8 cellular contexts compared by ENCODE assay signal in genomic region chr11:14500181-14500651, GRCh38. TPM values are rescaled to one million over a fixed set of nuclear protein-coding genes. Genes with fewer than 3 reads are reported as not detected.
DNase-seq lines count a peak whose midpoint lies in the region; ATAC-seq and TF ChIP-seq lines count a peak whose summit lies in the region.

No MANE protein-coding gene starts in this region.

- H3K36me3 ChIP-seq in colonic mucosa (no peaks in the 10 kb centered on the region), left lung (peaks cover 0 to 44% of the 10 kb centered on the region in 2 donors)

- H3K9ac ChIP-seq in colonic mucosa (ENCODE audit: low read depth in 2 of 2, low read length in 2 of 2), result peak overlapping the region; percentile 28 to 92

- H3K4me1 ChIP-seq in colonic mucosa, result no peaks in the 10 kb centered on the region
- peaks cover 8 to 36% of the 10 kb centered on the region in 2 donors for H3K4me1 ChIP-seq in left lung

- peak overlapping the region; percentile 87 for H3K27ac ChIP-seq in VCaP
- peak overlapping the region; percentile 75 for H3K27ac ChIP-seq in colonic mucosa
- peak overlapping the region; percentile 81 to 95 for H3K27ac ChIP-seq in left lung

- no peak for TF ChIP-seq CTCF in VCaP (conservative IDR thresholded peaks at IDR 0.05)
- TF ChIP-seq CTCF in colonic mucosa (IDR thresholded peaks at IDR 0.05), result no peak
- TF ChIP-seq CTCF in left lung (IDR thresholded peaks at IDR 0.05), result no peak

- intact Hi-C loops in colonic mucosa (cut with DNase I), result no loop called here
- intact Hi-C loops in left lung (cut with DNase I), result no loop called here

- H3K4me3 ChIP-seq in colonic mucosa (peak overlapping the region; percentile 62), left lung (peak overlapping the region; percentile 64 to 71)

- H3K27me3 ChIP-seq in colonic mucosa (no peaks in the 10 kb centered on the region), left lung (no peaks in the 10 kb centered on the region)

- ATAC-seq in HG02610 (IDR thresholded peaks at IDR 0.05; ENCODE audit: unreplicated experiment), result peak; percentile 66
- peak; percentile 82 for ATAC-seq in left lung

- peak; percentile 50 for DNase-seq in SIG-M5 treated with dmso at 0.1 percent for 504 hours (lab: John Stamatoyannopoulos, UW; ENCODE audit: unreplicated experiment)
- no peak for DNase-seq in SIG-M5 (lab: John Stamatoyannopoulos, UW)
- peak; percentile 32 for DNase-seq in MV-4-11 (lab: John Stamatoyannopoulos, UW)
- peak; percentile 74 for DNase-seq in colonic mucosa
- DNase-seq in left lung, result peak; percentile 53 to 57
- peak; percentile 18 for DNase-seq in stimulated activated CD8-positive, alpha-beta memory T cell treated with anti-CD3 and anti-CD28 coated beads, Interleukin-15, amount 100 ng/mL, for 1 hour (ENCODE audit: low read depth)

- H3K9me3 ChIP-seq in colonic mucosa, result no peaks in the 10 kb centered on the region
- H3K9me3 ChIP-seq in left lung, result no peaks in the 10 kb centered on the region

RNA-seq across cellular contexts. Expression of gene COPB1, which starts 0.6 kb away (rescaled TPM):
- total RNA-seq in colonic mucosa, result 100 to 1,000 TPM in 1 of 2 donors, 10 to 100 TPM in 1; 95.2 to 112 TPM
- total RNA-seq in left lung, result 100 to 1,000 TPM; 105 to 113 TPM

RNA-seq across cellular contexts. Expression of gene PSMA1, which starts 20.0 kb away (rescaled TPM):
- total RNA-seq in colonic mucosa, result 100 to 1,000 TPM; 120 to 147 TPM
- 100 to 1,000 TPM; 109 to 184 TPM for total RNA-seq in left lung
